20 cellular contexts compared by ENCODE assay signal in genomic region chr2:21070322-21071257, GRCh38. TPM values are rescaled to one million over a fixed set of nuclear protein-coding genes. Genes with fewer than 3 reads are reported as not detected.
A peak's percentile ranks its signal among the peaks of the same experiment; 100 is the strongest.
DNase-seq lines count a peak whose midpoint lies in the region; ATAC-seq, FAIRE-seq and TF ChIP-seq lines count a peak whose summit lies in the region.
"Had no signal": no experiment of that assay in that cellular context is flagged by ENCODE, and none has a peak within 500 bp of the region (broad histone marks: within the 10 kb centered on the region; RNA-seq: fewer than 3 reads in every experiment).

No MANE protein-coding gene starts in this region.

- intact Hi-C loops in mucosa of descending colon (cut with DNase I, micrococcal nuclease), result no loop called here

- no peak overlapping the region for H3K4me3 ChIP-seq in LNCaP clone FGC (ENCODE audit: low read depth, low read length)
- no peak overlapping the region for H3K4me3 ChIP-seq in mucosa of descending colon
- H3K4me3 ChIP-seq: HAP-1, PC-9, SK-N-MC had no signal

- H3K36me3 ChIP-seq in mucosa of descending colon (ENCODE audit: low read depth), result no peaks in the 10 kb centered on the region
- H3K36me3 ChIP-seq: HAP-1 had no signal

- ATAC-seq in mucosa of descending colon, result peak; percentile 83
- no peak for ATAC-seq in HG03196 (IDR thresholded peaks at IDR 0.05; ENCODE audit: unreplicated experiment)

- H3K9me3 ChIP-seq in mucosa of descending colon, result no peaks in the 10 kb centered on the region
- H3K9me3 ChIP-seq: HAP-1 had no signal

- no peak overlapping the region for H3K27ac ChIP-seq in epithelial cell of prostate
- H3K27ac ChIP-seq: PC-9, SK-N-MC had no signal

- TF ChIP-seq CTCF in LNCaP clone FGC (IDR thresholded peaks at IDR 0.05; ENCODE audit: control insufficient read depth, extremely low read depth, insufficient read depth) (no peak), mucosa of descending colon (IDR thresholded peaks at IDR 0.05) (no peak), D721Med (IDR thresholded peaks at IDR 0.05; ENCODE audit: insufficient read depth, missing control alignments) (no peak)

- peak; percentile 56 for DNase-seq in DMS53 (lab: John Stamatoyannopoulos, UW)
- peak; percentile 31 for DNase-seq in LNCaP clone FGC (ENCODE audit: low read depth)
- DNase-seq in epithelial cell of prostate (ENCODE audit: low read depth, low spot score), result peak; percentile 3
- no peak for DNase-seq in mucosa of descending colon
- DNase-seq in D721Med (ENCODE audit: insufficient read length, low spot score), result no peak
- no peak for DNase-seq in activated naive CD4-positive, alpha-beta T cell treated with anti-CD3 and anti-CD28 coated beads, Interleukin-2, amount 50 U/mL, for 16 hours
- DNase-seq: CD4-positive, CD25-positive, alpha-beta regulatory T cell; KG1; NCI-H1092 treated with DMSO at 0.1 percent for 48 hours; NCI-H1694 treated with DMSO at 0.1 percent for 48 hours; NCI-H69; NK-92 treated with Interleukin-12 subunit alpha and Interleukin-12 subunit beta, amount 100 ng/mL, for 24 hours had no signal

- FAIRE-seq in D721Med (lab: Jason Lieb, UNC), result no peak
- FAIRE-seq: GM18507, HTR-8/SVneo had no signal

- H3K4me1 ChIP-seq in mucosa of descending colon (ENCODE audit: low read depth), result no peaks in the 10 kb centered on the region
- H3K4me1 ChIP-seq: HAP-1 had no signal

RNA-seq across cellular contexts. Expression of gene APOB, which starts 26.7 kb away (rescaled TPM):
- total RNA-seq in mucosa of descending colon, result under 1 TPM; 0.34 to 0.55 (median 0.47) TPM
- total RNA-seq: A673; CD4-positive, CD25-positive, alpha-beta regulatory T cell; MCF 10A; PC-9 had no signal

RNA-seq across cellular contexts. Expression of gene TDRD15, which starts 53.2 kb away (rescaled TPM):
- not detected for total RNA-seq in mucosa of descending colon
- total RNA-seq: A673; CD4-positive, CD25-positive, alpha-beta regulatory T cell; MCF 10A had no signal

Comparison
In these comparisons a context has a peak if more than half of its experiments do, and no peak if none do; other contexts are left out.
1. DNase-seq: peak in DMS53 (single experiment), LNCaP clone FGC (single experiment) and epithelial cell of prostate (single experiment); none in mucosa of descending colon (0 of 3), D721Med (single experiment) and activated naive CD4-positive, alpha-beta T cell treated with anti-CD3 and anti-CD28 coated beads, Interleukin-2, amount 50 U/mL, for 16 hours (single experiment).